In genomic region chr5:38660194-38660668, GRCh38 we compare ENCODE assay signal across 1 cellular context.
TF ChIP-seq lines count a peak whose summit lies in the region.

No MANE protein-coding gene starts in this region.

TF ChIP-seq in K562, 482 proteins besides CTCF, POLR2A, EP300 and RAD21 (continued from another document):
- TF ChIP-seq, protein P1, sequence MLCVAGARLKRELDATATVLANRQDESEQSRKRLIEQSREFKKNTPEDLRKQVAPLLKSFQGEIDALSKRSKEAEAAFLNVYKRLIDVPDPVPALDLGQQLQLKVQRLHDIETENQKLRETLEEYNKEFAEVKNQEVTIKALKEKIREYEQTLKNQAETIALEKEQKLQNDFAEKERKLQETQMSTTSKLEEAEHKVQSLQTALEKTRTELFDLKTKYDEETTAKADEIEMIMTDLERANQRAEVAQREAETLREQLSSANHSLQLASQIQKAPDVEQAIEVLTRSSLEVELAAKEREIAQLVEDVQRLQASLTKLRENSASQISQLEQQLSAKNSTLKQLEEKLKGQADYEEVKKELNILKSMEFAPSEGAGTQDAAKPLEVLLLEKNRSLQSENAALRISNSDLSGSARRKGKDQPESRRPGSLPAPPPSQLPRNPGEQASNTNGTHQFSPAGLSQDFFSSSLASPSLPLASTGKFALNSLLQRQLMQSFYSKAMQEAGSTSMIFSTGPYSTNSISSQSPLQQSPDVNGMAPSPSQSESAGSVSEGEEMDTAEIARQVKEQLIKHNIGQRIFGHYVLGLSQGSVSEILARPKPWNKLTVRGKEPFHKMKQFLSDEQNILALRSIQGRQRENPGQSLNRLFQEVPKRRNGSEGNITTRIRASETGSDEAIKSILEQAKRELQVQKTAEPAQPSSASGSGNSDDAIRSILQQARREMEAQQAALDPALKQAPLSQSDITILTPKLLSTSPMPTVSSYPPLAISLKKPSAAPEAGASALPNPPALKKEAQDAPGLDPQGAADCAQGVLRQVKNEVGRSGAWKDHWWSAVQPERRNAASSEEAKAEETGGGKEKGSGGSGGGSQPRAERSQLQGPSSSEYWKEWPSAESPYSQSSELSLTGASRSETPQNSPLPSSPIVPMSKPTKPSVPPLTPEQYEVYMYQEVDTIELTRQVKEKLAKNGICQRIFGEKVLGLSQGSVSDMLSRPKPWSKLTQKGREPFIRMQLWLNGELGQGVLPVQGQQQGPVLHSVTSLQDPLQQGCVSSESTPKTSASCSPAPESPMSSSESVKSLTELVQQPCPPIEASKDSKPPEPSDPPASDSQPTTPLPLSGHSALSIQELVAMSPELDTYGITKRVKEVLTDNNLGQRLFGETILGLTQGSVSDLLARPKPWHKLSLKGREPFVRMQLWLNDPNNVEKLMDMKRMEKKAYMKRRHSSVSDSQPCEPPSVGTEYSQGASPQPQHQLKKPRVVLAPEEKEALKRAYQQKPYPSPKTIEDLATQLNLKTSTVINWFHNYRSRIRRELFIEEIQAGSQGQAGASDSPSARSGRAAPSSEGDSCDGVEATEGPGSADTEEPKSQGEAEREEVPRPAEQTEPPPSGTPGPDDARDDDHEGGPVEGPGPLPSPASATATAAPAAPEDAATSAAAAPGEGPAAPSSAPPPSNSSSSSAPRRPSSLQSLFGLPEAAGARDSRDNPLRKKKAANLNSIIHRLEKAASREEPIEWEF (CRISPR knock-in tag; IDR thresholded peaks at IDR 0.05) = no peak
- TF ChIP-seq MIER1 (IDR thresholded peaks at IDR 0.05; ENCODE audit: low read depth) = no peak
- TF ChIP-seq MTA1 (IDR thresholded peaks at IDR 0.05; ENCODE audit: borderline replicate concordance) = no peak
- no peak for TF ChIP-seq BCOR (IDR thresholded peaks at IDR 0.05)
- TF ChIP-seq, protein P2, sequence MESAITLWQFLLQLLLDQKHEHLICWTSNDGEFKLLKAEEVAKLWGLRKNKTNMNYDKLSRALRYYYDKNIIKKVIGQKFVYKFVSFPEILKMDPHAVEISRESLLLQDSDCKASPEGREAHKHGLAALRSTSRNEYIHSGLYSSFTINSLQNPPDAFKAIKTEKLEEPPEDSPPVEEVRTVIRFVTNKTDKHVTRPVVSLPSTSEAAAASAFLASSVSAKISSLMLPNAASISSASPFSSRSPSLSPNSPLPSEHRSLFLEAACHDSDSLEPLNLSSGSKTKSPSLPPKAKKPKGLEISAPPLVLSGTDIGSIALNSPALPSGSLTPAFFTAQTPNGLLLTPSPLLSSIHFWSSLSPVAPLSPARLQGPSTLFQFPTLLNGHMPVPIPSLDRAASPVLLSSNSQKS (CRISPR knock-in tag; IDR thresholded peaks at IDR 0.05) = no peak
- TF ChIP-seq ZNF57 (CRISPR knock-in tag; IDR thresholded peaks at IDR 0.05) = no peak
- TF ChIP-seq FOXK2 (conservative IDR thresholded peaks at IDR 0.05 in 1 of 2, IDR thresholded peaks at IDR 0.05 in 1 of 2; ENCODE audit: low read depth in 2 of 2) = 0 out of 4 replicates have a peak, but pooled peaks of 1 of the 2 experiments have one; percentile 21
- peak; percentile 26; the same call in 1 of the 2 replicates for TF ChIP-seq CXXC5 (CRISPR knock-in tag; IDR thresholded peaks at IDR 0.05)
- TF ChIP-seq CHD4 (IDR thresholded peaks at IDR 0.05; ENCODE audit: insufficient read depth, insufficient replicate concordance, low read depth, low read length, poor library complexity, severe bottlenecking) = no peak
- TF ChIP-seq, protein P3, sequence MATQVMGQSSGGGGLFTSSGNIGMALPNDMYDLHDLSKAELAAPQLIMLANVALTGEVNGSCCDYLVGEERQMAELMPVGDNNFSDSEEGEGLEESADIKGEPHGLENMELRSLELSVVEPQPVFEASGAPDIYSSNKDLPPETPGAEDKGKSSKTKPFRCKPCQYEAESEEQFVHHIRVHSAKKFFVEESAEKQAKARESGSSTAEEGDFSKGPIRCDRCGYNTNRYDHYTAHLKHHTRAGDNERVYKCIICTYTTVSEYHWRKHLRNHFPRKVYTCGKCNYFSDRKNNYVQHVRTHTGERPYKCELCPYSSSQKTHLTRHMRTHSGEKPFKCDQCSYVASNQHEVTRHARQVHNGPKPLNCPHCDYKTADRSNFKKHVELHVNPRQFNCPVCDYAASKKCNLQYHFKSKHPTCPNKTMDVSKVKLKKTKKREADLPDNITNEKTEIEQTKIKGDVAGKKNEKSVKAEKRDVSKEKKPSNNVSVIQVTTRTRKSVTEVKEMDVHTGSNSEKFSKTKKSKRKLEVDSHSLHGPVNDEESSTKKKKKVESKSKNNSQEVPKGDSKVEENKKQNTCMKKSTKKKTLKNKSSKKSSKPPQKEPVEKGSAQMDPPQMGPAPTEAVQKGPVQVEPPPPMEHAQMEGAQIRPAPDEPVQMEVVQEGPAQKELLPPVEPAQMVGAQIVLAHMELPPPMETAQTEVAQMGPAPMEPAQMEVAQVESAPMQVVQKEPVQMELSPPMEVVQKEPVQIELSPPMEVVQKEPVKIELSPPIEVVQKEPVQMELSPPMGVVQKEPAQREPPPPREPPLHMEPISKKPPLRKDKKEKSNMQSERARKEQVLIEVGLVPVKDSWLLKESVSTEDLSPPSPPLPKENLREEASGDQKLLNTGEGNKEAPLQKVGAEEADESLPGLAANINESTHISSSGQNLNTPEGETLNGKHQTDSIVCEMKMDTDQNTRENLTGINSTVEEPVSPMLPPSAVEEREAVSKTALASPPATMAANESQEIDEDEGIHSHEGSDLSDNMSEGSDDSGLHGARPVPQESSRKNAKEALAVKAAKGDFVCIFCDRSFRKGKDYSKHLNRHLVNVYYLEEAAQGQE (CRISPR knock-in tag; IDR thresholded peaks at IDR 0.05; ENCODE audit: low read depth) = no peak
- TF ChIP-seq CBX3 (IDR thresholded peaks at IDR 0.05; ENCODE audit: borderline replicate concordance in 1 of 2, low read length in 2 of 2) = no peak; a peak in 1 of 3 replicates
- TF ChIP-seq NRF1 (conservative IDR thresholded peaks at IDR 0.05 in 1 of 2, IDR thresholded peaks at IDR 0.05 in 1 of 2) = peak; percentile 68 to 69
- TF ChIP-seq MED1 (CRISPR knock-in tag; IDR thresholded peaks at IDR 0.05; ENCODE audit: borderline replicate concordance) = no peak
- TF ChIP-seq MCM7 (IDR thresholded peaks at IDR 0.05) = no peak
- TF ChIP-seq SAFB2 (IDR thresholded peaks at IDR 0.05; ENCODE audit: borderline replicate concordance, low read depth, low read length, severe bottlenecking) = no peak
- no peak for TF ChIP-seq HNRNPK (IDR thresholded peaks at IDR 0.05; ENCODE audit: low read depth, low read length, poor library complexity, severe bottlenecking)
- no peak for TF ChIP-seq TAL1 (IDR thresholded peaks at IDR 0.05)
- TF ChIP-seq MBD2 (IDR thresholded peaks at IDR 0.05; ENCODE audit: borderline replicate concordance, low read depth) = no peak
- no peak for TF ChIP-seq ASH1L (IDR thresholded peaks at IDR 0.05; ENCODE audit: borderline replicate concordance, low read depth, partially characterized antibody)
- TF ChIP-seq, protein P4, sequence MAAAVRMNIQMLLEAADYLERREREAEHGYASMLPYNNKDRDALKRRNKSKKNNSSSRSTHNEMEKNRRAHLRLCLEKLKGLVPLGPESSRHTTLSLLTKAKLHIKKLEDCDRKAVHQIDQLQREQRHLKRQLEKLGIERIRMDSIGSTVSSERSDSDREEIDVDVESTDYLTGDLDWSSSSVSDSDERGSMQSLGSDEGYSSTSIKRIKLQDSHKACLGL (CRISPR knock-in tag; IDR thresholded peaks at IDR 0.05; ENCODE audit: borderline replicate concordance, poor library complexity, severe bottlenecking) = no peak
- TF ChIP-seq BCLAF1 (IDR thresholded peaks at IDR 0.05; ENCODE audit: borderline replicate concordance in 1 of 2, control insufficient read depth in 1 of 2, low read depth in 2 of 2, low read length in 1 of 2) = no peak
- no peak for TF ChIP-seq U2AF1 (optimal IDR thresholded peaks at IDR 0.05; ENCODE audit: low read depth, low read length)
- TF ChIP-seq RCOR1 (IDR thresholded peaks at IDR 0.05; ENCODE audit: borderline replicate concordance in 1 of 2, low read depth in 2 of 2, low read length in 2 of 2) = peak in 1 of 2 experiments; percentile 55; a peak in 1 of 4 replicates
- TF ChIP-seq, protein P5, sequence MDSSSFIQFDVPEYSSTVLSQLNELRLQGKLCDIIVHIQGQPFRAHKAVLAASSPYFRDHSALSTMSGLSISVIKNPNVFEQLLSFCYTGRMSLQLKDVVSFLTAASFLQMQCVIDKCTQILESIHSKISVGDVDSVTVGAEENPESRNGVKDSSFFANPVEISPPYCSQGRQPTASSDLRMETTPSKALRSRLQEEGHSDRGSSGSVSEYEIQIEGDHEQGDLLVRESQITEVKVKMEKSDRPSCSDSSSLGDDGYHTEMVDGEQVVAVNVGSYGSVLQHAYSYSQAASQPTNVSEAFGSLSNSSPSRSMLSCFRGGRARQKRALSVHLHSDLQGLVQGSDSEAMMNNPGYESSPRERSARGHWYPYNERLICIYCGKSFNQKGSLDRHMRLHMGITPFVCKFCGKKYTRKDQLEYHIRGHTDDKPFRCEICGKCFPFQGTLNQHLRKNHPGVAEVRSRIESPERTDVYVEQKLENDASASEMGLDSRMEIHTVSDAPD (CRISPR knock-in tag; IDR thresholded peaks at IDR 0.05) = no peak
- no peak for TF ChIP-seq ZNF140 (CRISPR knock-in tag; IDR thresholded peaks at IDR 0.05)
- no peak for TF ChIP-seq HOXB6 (CRISPR knock-in tag; IDR thresholded peaks at IDR 0.05; ENCODE audit: borderline replicate concordance)
- TF ChIP-seq, protein P6, sequence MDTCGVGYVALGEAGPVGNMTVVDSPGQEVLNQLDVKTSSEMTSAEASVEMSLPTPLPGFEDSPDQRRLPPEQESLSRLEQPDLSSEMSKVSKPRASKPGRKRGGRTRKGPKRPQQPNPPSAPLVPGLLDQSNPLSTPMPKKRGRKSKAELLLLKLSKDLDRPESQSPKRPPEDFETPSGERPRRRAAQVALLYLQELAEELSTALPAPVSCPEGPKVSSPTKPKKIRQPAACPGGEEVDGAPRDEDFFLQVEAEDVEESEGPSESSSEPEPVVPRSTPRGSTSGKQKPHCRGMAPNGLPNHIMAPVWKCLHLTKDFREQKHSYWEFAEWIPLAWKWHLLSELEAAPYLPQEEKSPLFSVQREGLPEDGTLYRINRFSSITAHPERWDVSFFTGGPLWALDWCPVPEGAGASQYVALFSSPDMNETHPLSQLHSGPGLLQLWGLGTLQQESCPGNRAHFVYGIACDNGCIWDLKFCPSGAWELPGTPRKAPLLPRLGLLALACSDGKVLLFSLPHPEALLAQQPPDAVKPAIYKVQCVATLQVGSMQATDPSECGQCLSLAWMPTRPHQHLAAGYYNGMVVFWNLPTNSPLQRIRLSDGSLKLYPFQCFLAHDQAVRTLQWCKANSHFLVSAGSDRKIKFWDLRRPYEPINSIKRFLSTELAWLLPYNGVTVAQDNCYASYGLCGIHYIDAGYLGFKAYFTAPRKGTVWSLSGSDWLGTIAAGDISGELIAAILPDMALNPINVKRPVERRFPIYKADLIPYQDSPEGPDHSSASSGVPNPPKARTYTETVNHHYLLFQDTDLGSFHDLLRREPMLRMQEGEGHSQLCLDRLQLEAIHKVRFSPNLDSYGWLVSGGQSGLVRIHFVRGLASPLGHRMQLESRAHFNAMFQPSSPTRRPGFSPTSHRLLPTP (IDR thresholded peaks at IDR 0.05; ENCODE audit: borderline replicate concordance, extremely low read depth, insufficient read length) = no peak
- TF ChIP-seq JUND (IDR thresholded peaks at IDR 0.05; ENCODE audit: borderline replicate concordance, low read depth, low read length) = no peak
- TF ChIP-seq JUND (tag; IDR thresholded peaks at IDR 0.05; ENCODE audit: borderline replicate concordance, low read depth, low read length) = peak; percentile 39; the same call in 1 of the 3 replicates
- no peak for TF ChIP-seq U2AF2 (optimal IDR thresholded peaks at IDR 0.05; ENCODE audit: low read depth, low read length)
- no peak for TF ChIP-seq PHB (CRISPR knock-in tag; IDR thresholded peaks at IDR 0.05)
- TF ChIP-seq ZNF12 (CRISPR knock-in tag; IDR thresholded peaks at IDR 0.05) = no peak
- TF ChIP-seq LARP7 (IDR thresholded peaks at IDR 0.05) = no peak
- no peak for TF ChIP-seq ZFPM2 (CRISPR knock-in tag; IDR thresholded peaks at IDR 0.05)
- TF ChIP-seq ZKSCAN8 (CRISPR knock-in tag; IDR thresholded peaks at IDR 0.05) = 0 out of 2 replicates have a peak, but pooled peaks have one; percentile 35
- TF ChIP-seq SOX6 (IDR thresholded peaks at IDR 0.05) = peak; percentile 53
- no peak for TF ChIP-seq CCAR2 (IDR thresholded peaks at IDR 0.05; ENCODE audit: low read depth, low read length)
